ENCODE assay signal across 1 cellular context in genomic region chr9:134551657-134552348, GRCh38.
TF ChIP-seq lines count a peak whose summit lies in the region.

No MANE protein-coding gene starts in this region.

TF ChIP-seq in IMR-90, 13 proteins besides CTCF, POLR2A, EP300 and RAD21 (continued from another document):
- no peak for TF ChIP-seq USF2 (IDR thresholded peaks at IDR 0.05; ENCODE audit: low read depth, low read length)
